In the genomic region with DNA sequence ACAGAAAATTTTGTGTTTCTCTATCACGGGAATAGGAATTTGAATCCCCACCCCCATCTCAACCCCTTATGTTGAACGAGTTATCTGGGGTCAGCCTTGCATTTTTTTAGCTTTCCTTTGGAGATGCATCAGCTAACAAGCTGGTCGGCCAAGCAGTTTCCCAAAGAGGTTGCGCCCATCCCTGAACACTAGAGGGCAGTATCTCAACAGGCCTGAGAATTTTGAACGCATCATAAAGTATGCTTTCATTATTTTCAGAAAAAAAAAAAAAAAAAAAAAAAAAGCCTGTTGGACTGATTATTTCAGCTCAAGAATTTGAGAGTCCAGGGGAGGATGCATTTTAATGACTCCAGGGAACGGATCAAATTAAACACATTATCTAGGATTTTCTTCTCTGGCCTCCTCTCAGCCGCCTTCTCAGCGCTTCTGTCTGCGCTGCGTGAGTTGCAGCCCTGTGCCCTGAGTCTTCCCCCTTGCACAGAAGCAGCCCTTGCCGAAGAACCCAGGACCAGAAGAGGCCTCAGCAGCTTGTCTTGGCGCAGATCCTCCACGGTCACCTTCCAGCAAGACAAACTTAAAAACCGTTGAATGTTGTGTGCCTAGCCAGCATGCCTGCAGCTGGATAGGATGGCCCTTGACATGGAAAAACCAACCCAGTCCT, we compare ENCODE assay signal across 8 cellular contexts.
DNase-seq lines count a peak whose midpoint lies in the region; ATAC-seq and TF ChIP-seq lines count a peak whose summit lies in the region.

No MANE protein-coding gene starts in this region.

- POLR2A ChIA-PET in CD8-positive, alpha-beta T cell (lab: Charles Lee), result interaction anchor here (0.7 to 1.0 kb wide), 2 partner anchors 17 kb away, joined by 3 to 4 read pairs; no protein-coding TSS in a partner anchor
- POLR2A ChIA-PET in naive thymus-derived CD4-positive, alpha-beta T cell (lab: Charles Lee), result no interaction called here

- peak; percentile 29 to 68 (median 44) for DNase-seq in CD8-positive, alpha-beta T cell
- peak; percentile 49 for DNase-seq in H4 (ENCODE audit: low spot score)
- peak; percentile 75 to 87 for DNase-seq in NCI-H524 (lab: John Stamatoyannopoulos, UW)
- peak; percentile 69 for DNase-seq in activated CD8-positive, alpha-beta memory T cell treated with anti-CD3 and anti-CD28 coated beads, Interleukin-2, amount 50 U/mL, for 48 hours
- DNase-seq in erythroblast (lab: John Stamatoyannopoulos, UW), result peak; percentile 54 to 73
- DNase-seq in naive thymus-derived CD4-positive, alpha-beta T cell, result peak in 7 of 9 donors; percentile 16 to 48 (median 40)
- peak; percentile 61 for DNase-seq in stimulated activated naive CD8-positive, alpha-beta T cell treated with anti-CD3 and anti-CD28 coated beads, Interleukin-15, Interleukin-2, amounts not matched to agents 100 U/mL and 50 U/mL, for 24 hours
- no peak for DNase-seq in GOT3 (lab: John Stamatoyannopoulos, UW)

- H3K4me1 Mint-ChIP-seq in CD8-positive, alpha-beta T cell (ENCODE audit: low read depth), result no peaks in the 10 kb centered on the region
- peaks cover 0 to 4% (median 0%) of the 10 kb centered on the region in 7 donors for H3K4me1 Mint-ChIP-seq in naive thymus-derived CD4-positive, alpha-beta T cell

- H3K4me3 ChIP-seq in CD8-positive, alpha-beta T cell (ENCODE audit: low read depth, low read length), result no peak overlapping the region
- no peak overlapping the region for H3K4me3 ChIP-seq in naive thymus-derived CD4-positive, alpha-beta T cell (ENCODE audit: low read length)

- TF ChIP-seq CTCF in CD8-positive, alpha-beta T cell (IDR thresholded peaks at IDR 0.05), result peak; percentile 88

- peak; percentile 55 for ATAC-seq in CD8-positive, alpha-beta T cell
- peak; percentile 80 for ATAC-seq in naive thymus-derived CD4-positive, alpha-beta T cell
- ATAC-seq in stimulated activated naive CD8-positive, alpha-beta T cell treated with anti-CD3 and anti-CD28 coated beads, Interleukin-15, Interleukin-2, amounts not matched to agents 100 U/mL and 50 U/mL, for 24 hours, result no peak

- CTCF ChIA-PET in CD8-positive, alpha-beta T cell (lab: Charles Lee), result interaction anchor here (0.6 to 4.8 kb wide), 23 partner anchors 8 to 435 kb away, joined by 3 to 38 read pairs (median 5); no protein-coding TSS in a partner anchor
- CTCF ChIA-PET in naive thymus-derived CD4-positive, alpha-beta T cell (lab: Charles Lee), result interaction anchor here (0.6 to 1.3 kb wide), 6 partner anchors 29 to 422 kb away, joined by 3 to 4 read pairs (median 3); no protein-coding TSS in a partner anchor

- H3K36me3 Mint-ChIP-seq in CD8-positive, alpha-beta T cell, result no peaks in the 10 kb centered on the region
- H3K36me3 Mint-ChIP-seq in naive thymus-derived CD4-positive, alpha-beta T cell, result no peaks in the 10 kb centered on the region

- H3K27ac ChIP-seq in CD8-positive, alpha-beta T cell (ENCODE audit: low read depth, low read length), result no peak overlapping the region
- H3K27ac ChIP-seq in naive thymus-derived CD4-positive, alpha-beta T cell (ENCODE audit: low read depth, low read length), result no peak overlapping the region

- no peak for TF ChIP-seq POLR2A in erythroblast (IDR thresholded peaks at IDR 0.05; ENCODE audit: low read length)

- no peaks in the 10 kb centered on the region for H3K4me1 ChIP-seq in CD8-positive, alpha-beta T cell (ENCODE audit: insufficient read depth, low read length)
- H3K4me1 ChIP-seq in naive thymus-derived CD4-positive, alpha-beta T cell (ENCODE audit: control insufficient read depth in 2 of 2, insufficient read depth in 2 of 2, low read length in 2 of 2), result no peaks in the 10 kb centered on the region

- no peaks in the 10 kb centered on the region for H3K36me3 ChIP-seq in CD8-positive, alpha-beta T cell (ENCODE audit: insufficient read depth, low read length)
- H3K36me3 ChIP-seq in naive thymus-derived CD4-positive, alpha-beta T cell (ENCODE audit: control insufficient read depth in 2 of 3, insufficient read depth in 3 of 3, low read length in 3 of 3), result no peaks in the 10 kb centered on the region

- H3K27me3 Mint-ChIP-seq in CD8-positive, alpha-beta T cell (ENCODE audit: low read depth), result peaks cover 2% of the 10 kb centered on the region
- peaks cover 3 to 18% (median 9%) of the 10 kb centered on the region in 5 donors for H3K27me3 Mint-ChIP-seq in naive thymus-derived CD4-positive, alpha-beta T cell

- no peaks in the 10 kb centered on the region for H3K9me3 ChIP-seq in CD8-positive, alpha-beta T cell (ENCODE audit: low read length)
- H3K9me3 ChIP-seq in naive thymus-derived CD4-positive, alpha-beta T cell (ENCODE audit: control insufficient read depth in 2 of 3, low read length in 3 of 3), result no peaks in the 10 kb centered on the region

- intact Hi-C loops in CD8-positive, alpha-beta T cell (cut with DNase I, micrococcal nuclease), result loop anchor here (1.0 to 5.0 kb wide), 3 partner anchors 422 to 442 kb away; no protein-coding TSS in a partner anchor
- intact Hi-C loops in naive thymus-derived CD4-positive, alpha-beta T cell (cut with micrococcal nuclease), result loop anchor here (1.0 to 10.0 kb wide), 5 partner anchors 31 to 694 kb away; no protein-coding TSS in a partner anchor

- H3K27me3 ChIP-seq in CD8-positive, alpha-beta T cell (ENCODE audit: insufficient read depth, low read length), result no peaks in the 10 kb centered on the region
- no peaks in the 10 kb centered on the region for H3K27me3 ChIP-seq in naive thymus-derived CD4-positive, alpha-beta T cell (ENCODE audit: control insufficient read depth in 2 of 2, insufficient read depth in 2 of 2, low read length in 2 of 2)

- H3K4me3 Mint-ChIP-seq in CD8-positive, alpha-beta T cell, result no peak overlapping the region
- H3K4me3 Mint-ChIP-seq in naive thymus-derived CD4-positive, alpha-beta T cell, result no peak overlapping the region

- H3K27ac Mint-ChIP-seq in CD8-positive, alpha-beta T cell, result no peak overlapping the region
- H3K27ac Mint-ChIP-seq in naive thymus-derived CD4-positive, alpha-beta T cell, result no peak overlapping the region

- no peaks in the 10 kb centered on the region for H3K9me3 Mint-ChIP-seq in CD8-positive, alpha-beta T cell
- H3K9me3 Mint-ChIP-seq in naive thymus-derived CD4-positive, alpha-beta T cell, result peaks cover 0 to 1% (median 0%) of the 10 kb centered on the region in 11 donors
